Comparison of ENCODE assay signal across 8 cellular contexts in the genomic region with DNA sequence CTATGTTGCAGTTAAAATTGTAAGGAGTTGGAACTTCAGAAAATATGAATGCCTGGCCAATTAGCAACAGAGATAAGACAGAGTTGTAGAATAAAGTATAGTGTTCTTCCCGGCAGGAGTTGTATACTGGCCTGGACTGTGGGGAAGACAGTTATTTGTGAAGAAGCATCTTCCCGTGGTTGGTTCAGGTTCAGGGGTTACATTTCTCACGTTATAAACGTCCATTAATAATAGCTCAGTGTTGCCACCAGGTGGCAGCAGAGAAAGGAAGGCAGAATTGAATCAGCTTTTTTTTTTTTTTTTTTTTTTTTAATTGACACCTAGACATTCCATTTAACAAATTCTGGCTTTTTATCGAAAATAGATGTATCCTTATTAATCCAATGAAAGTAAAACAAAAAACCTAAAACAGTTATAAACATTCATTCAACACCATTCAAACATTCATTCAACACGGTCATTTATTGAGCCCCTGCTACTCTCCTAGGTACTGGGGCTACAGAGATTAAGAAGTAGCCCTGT.
DNase-seq lines count a peak whose midpoint lies in the region; ATAC-seq and TF ChIP-seq lines count a peak whose summit lies in the region.

No MANE protein-coding gene starts in this region.

- no peaks in the 10 kb centered on the region for H3K9me3 ChIP-seq in tibial artery

- TF ChIP-seq CTCF in GM12874 (IDR thresholded peaks at IDR 0.05; ENCODE audit: insufficient read depth, low read depth, low read length) (peak; percentile 43), epithelial cell of esophagus (IDR thresholded peaks at IDR 0.05; ENCODE audit: insufficient read depth, low read depth, low read length, missing control alignments) (peak; percentile 73), natural killer cell (IDR thresholded peaks at IDR 0.05) (peak; percentile 84), tibial artery (IDR thresholded peaks at IDR 0.05) (peak; percentile 57 to 63)

- H3K9me3 Mint-ChIP-seq in natural killer cell = no peaks in the 10 kb centered on the region

- ATAC-seq in natural killer cell = peak in 2 of 3 donors; percentile 42 to 60

- H3K4me1 ChIP-seq in tibial artery = peaks cover 0 to 3% (median 0%) of the 10 kb centered on the region in 4 donors

- H3K4me3 Mint-ChIP-seq in natural killer cell = no peak overlapping the region

- no peak overlapping the region for H3K4me3 ChIP-seq in epithelial cell of esophagus (ENCODE audit: low read length)
- H3K4me3 ChIP-seq in tibial artery = no peak overlapping the region

- no peaks in the 10 kb centered on the region for H3K4me1 Mint-ChIP-seq in natural killer cell

- H3K36me3 Mint-ChIP-seq in natural killer cell = no peaks in the 10 kb centered on the region

- H3K27me3 Mint-ChIP-seq in natural killer cell (ENCODE audit: low read depth in 2 of 2) = peaks cover 9 to 10% of the 10 kb centered on the region in 2 donors

- H3K36me3 ChIP-seq in tibial artery = peaks cover 0 to 25% (median 0%) of the 10 kb centered on the region in 3 donors

- DNase-seq in A172 (ENCODE audit: low spot score) (peak; percentile 43), NCI-H526 (lab: John Stamatoyannopoulos, UW) (peak; percentile 7 to 69), epithelial cell of esophagus (ENCODE audit: low read depth) (peak; percentile 58), natural killer cell (no peak), tibial artery (peak in 1 of 2 donors; percentile 62), NCI-H1048 (lab: John Stamatoyannopoulos, UW) (no peak)
- peak in 2 of 3 experiments; percentile 10 to 18 for DNase-seq in activated CD8-positive, alpha-beta memory T cell treated with anti-CD3 and anti-CD28 coated beads for 48 hours (ENCODE audit: low read depth in 2 of 3, low spot score in 2 of 3)

- no peak overlapping the region for H3K27ac ChIP-seq in tibial artery

- H3K27me3 ChIP-seq in tibial artery = no peaks in the 10 kb centered on the region

- intact Hi-C loops in natural killer cell (cut with micrococcal nuclease) = loop anchor here (1.0 kb wide), 2 partner anchors 57 to 412 kb away; no protein-coding TSS in a partner anchor
- intact Hi-C loops in tibial artery (cut with DNase I; ENCODE audit: low total_unique reads) = loop anchor here (10.0 kb wide), 1 partner anchor 411 kb away; no protein-coding TSS in a partner anchor

- H3K27ac Mint-ChIP-seq in natural killer cell = no peak overlapping the region

Comparison
In these comparisons a context has a peak if more than half of its experiments do, and no peak if none do; other contexts are left out.
1. DNase-seq: peak in A172 (single experiment), NCI-H526 (2 of 2), activated CD8-positive, alpha-beta memory T cell treated with anti-CD3 and anti-CD28 coated beads for 48 hours (2 of 3) and epithelial cell of esophagus (single experiment); none in natural killer cell (single experiment) and NCI-H1048 (single experiment).
2. Peak in every context shown above with its lines, with median percentiles within 50 percentile points of each other: CTCF ChIP-seq.